In genomic region chr15:23416349-23417276, GRCh38 we compare ENCODE assay signal across 1 cellular context.
TF ChIP-seq lines count a peak whose summit lies in the region.

No MANE protein-coding gene starts in this region.

TF ChIP-seq in SK-N-SH, 30 proteins besides CTCF, POLR2A, EP300 and RAD21 (continued from another document):
- no peak for TF ChIP-seq PBX3 (IDR thresholded peaks at IDR 0.05)
- TF ChIP-seq NFIC (IDR thresholded peaks at IDR 0.05; ENCODE audit: borderline replicate concordance) = no peak
- TF ChIP-seq REST (IDR thresholded peaks at IDR 0.05; ENCODE audit: low read depth, low read length) = no peak
TF ChIP-seq in SK-N-SH: peak in this region for 0.
